In genomic region chr20:34514897-34515483, GRCh38 we compare ENCODE assay signal across 8 cellular contexts. TPM values are rescaled to one million over a fixed set of nuclear protein-coding genes. Genes with fewer than 3 reads are reported as not detected.
A peak's percentile ranks its signal among the peaks of the same experiment; 100 is the strongest.
DNase-seq lines count a peak whose midpoint lies in the region; ATAC-seq, FAIRE-seq and TF ChIP-seq lines count a peak whose summit lies in the region.

No MANE protein-coding gene starts in this region.

- H3K4me3 Mint-ChIP-seq in naive thymus-derived CD8-positive, alpha-beta T cell, result peak overlapping the region; percentile 97 to 100 (median 99)

- ATAC-seq in naive thymus-derived CD8-positive, alpha-beta T cell, result peak in 1 of 2 donors; percentile 9
- ATAC-seq in GM19035 (IDR thresholded peaks at IDR 0.05; ENCODE audit: unreplicated experiment), result no peak

- H3K4me1 Mint-ChIP-seq in naive thymus-derived CD8-positive, alpha-beta T cell, result peaks cover 25 to 57% (median 31%) of the 10 kb centered on the region in 4 donors

- H3K27ac Mint-ChIP-seq in naive thymus-derived CD8-positive, alpha-beta T cell, result peak overlapping the region; percentile 96 to 99 (median 98)

- FAIRE-seq in H54 (lab: Jason Lieb, UNC), result no peak

- peak overlapping the region; percentile 93 for H3K4me3 ChIP-seq in BJ (ENCODE audit: low read depth, low read length)
- peak overlapping the region; percentile 78 for H3K4me3 ChIP-seq in coronary artery

- H3K9me3 Mint-ChIP-seq in naive thymus-derived CD8-positive, alpha-beta T cell, result no peaks in the 10 kb centered on the region

- H3K27ac ChIP-seq in KOPT-K1 (ENCODE audit: low read depth, low read length, poor library complexity, severe bottlenecking) (peak overlapping the region; percentile 70), coronary artery (peak overlapping the region; percentile 92 to 94)

- POLR2A ChIA-PET in BJ (lab: Charles Lee), result no interaction called here
- POLR2A ChIA-PET in naive thymus-derived CD8-positive, alpha-beta T cell (lab: Charles Lee), result interaction anchor here (1.2 to 2.9 kb wide), 6 partner anchors 152 to 896 kb away, joined by 3 to 19 read pairs (median 7); partner anchors contain the start of genes AHCY, EIF2S2, ITCH and PIGU

- H3K27me3 ChIP-seq in BJ (ENCODE audit: control insufficient read depth, insufficient read depth, low read length), result no peaks in the 10 kb centered on the region

- H3K27me3 Mint-ChIP-seq in naive thymus-derived CD8-positive, alpha-beta T cell, result no peaks in the 10 kb centered on the region

- TF ChIP-seq POLR2A in H54 (IDR thresholded peaks at IDR 0.05; ENCODE audit: low read depth, low read length), result no peak

- CTCF ChIA-PET in BJ (lab: Yijun Ruan, JAX), result interaction anchor here (0.9 to 9.3 kb wide), 5 partner anchors 9 to 324 kb away, joined by 3 to 63 read pairs (median 5); no protein-coding TSS in a partner anchor

- peaks cover 1% of the 10 kb centered on the region for H3K36me3 ChIP-seq in BJ (ENCODE audit: control insufficient read depth, insufficient read depth, low read length)
- H3K36me3 ChIP-seq in KOPT-K1 (ENCODE audit: insufficient read depth, low read length), result peaks cover 34% of the 10 kb centered on the region

- H3K9me3 ChIP-seq in KOPT-K1 (ENCODE audit: insufficient read depth, low read length, poor library complexity, severe bottlenecking), result no peaks in the 10 kb centered on the region

- peaks cover 0 to 14% (median 0%) of the 10 kb centered on the region in 3 donors for H3K36me3 Mint-ChIP-seq in naive thymus-derived CD8-positive, alpha-beta T cell

- no peak for TF ChIP-seq CTCF in BJ (IDR thresholded peaks at IDR 0.05; ENCODE audit: insufficient read depth, low read depth, low read length)
- no peak for TF ChIP-seq CTCF in coronary artery (IDR thresholded peaks at IDR 0.05)

- DNase-seq in BJ (ENCODE audit: low read depth), result no peak
- no peak for DNase-seq in coronary artery (ENCODE audit: low spot score)
- DNase-seq in naive thymus-derived CD8-positive, alpha-beta T cell, result peak in 1 of 10 donors; percentile 1
- no peak for DNase-seq in activated effector memory CD4-positive, alpha-beta T cell treated with anti-CD3 and anti-CD28 coated beads, Interleukin-2, amount 50 U/mL, for 16 hours
- DNase-seq in H54 (ENCODE audit: insufficient read length, low spot score), result no peak
- no peak for DNase-seq in HPDE6-E6E7 (ENCODE audit: extremely low spot score)

RNA-seq across cellular contexts. Expression of gene DYNLRB1, which starts 1.2 kb away (rescaled TPM):
- 310 and 320 TPM in 2 replicates for polyA plus RNA-seq in BJ (2011; rRNA removed)
- 119 and 193 TPM in 2 replicates for polyA minus RNA-seq in BJ (2011; rRNA and poly(A)+ RNA removed)
- 10 to 100 TPM; 60.1 to 67.6 TPM for total RNA-seq in naive thymus-derived CD8-positive, alpha-beta T cell
- 100 to 1,000 TPM; 216 to 275 (median 268) TPM for polyA plus RNA-seq in naive thymus-derived CD8-positive, alpha-beta T cell

RNA-seq across cellular contexts. Expression of gene MAP1LC3A, which starts 43.5 kb away (rescaled TPM):
- 28.7 and 33.7 TPM in 2 replicates for polyA plus RNA-seq in BJ (2011; rRNA removed)
- polyA minus RNA-seq in BJ (2011; rRNA and poly(A)+ RNA removed), result 19.6 and 20.9 TPM in 2 replicates
- 1 to 10 TPM in 1 of 2 experiments, under 1 TPM in 1; 0.99 to 2.4 TPM for total RNA-seq in naive thymus-derived CD8-positive, alpha-beta T cell
- 1 to 10 TPM in 2 of 3 donors, under 1 TPM in 1; 0.94 to 2.1 (median 1.6) TPM for polyA plus RNA-seq in naive thymus-derived CD8-positive, alpha-beta T cell
